In genomic region chr6:74578339-74578738, GRCh38 we compare ENCODE assay signal across 13 cellular contexts.
DNase-seq lines count a peak whose midpoint lies in the region; ATAC-seq and TF ChIP-seq lines count a peak whose summit lies in the region.
"Had no signal": no experiment of that assay in that cellular context is flagged by ENCODE, and none has a peak within 500 bp of the region (broad histone marks: within the 10 kb centered on the region; RNA-seq: fewer than 3 reads in every experiment).

No MANE protein-coding gene starts in this region.

- no peaks in the 10 kb centered on the region for H3K4me1 Mint-ChIP-seq in activated T-helper 2 cell treated with anti-CD3 and anti-CD28 coated beads, Interferon-gamma antibody, Interleukin-2, Interleukin-4, amounts not matched to agents 10 μg/mL and 5 μg/mL and 100 μg/mL, durations not matched to agents 14 hours and 24 hours and 36 hours (ENCODE audit: low read depth)
- H3K4me1 Mint-ChIP-seq in stimulated activated naive CD8-positive, alpha-beta T cell treated with anti-CD3 and anti-CD28 coated beads, Interleukin-15, amount 100 ng/mL, for 72 hours, result no peaks in the 10 kb centered on the region

- peak overlapping the region; percentile 10 for H3K4me2 ChIP-seq in osteoblast (ENCODE audit: insufficient read depth, low read length)

- H3K27me3 ChIP-seq in osteoblast (ENCODE audit: insufficient read depth, low read length), result no peaks in the 10 kb centered on the region

- peaks cover 20% of the 10 kb centered on the region for H3K4me1 ChIP-seq in osteoblast (ENCODE audit: insufficient read depth, low read length)

- no peaks in the 10 kb centered on the region for H3K36me3 ChIP-seq in osteoblast (ENCODE audit: insufficient read depth, low read length)

- H3K9me3 Mint-ChIP-seq in activated T-helper 2 cell treated with anti-CD3 and anti-CD28 coated beads, Interferon-gamma antibody, Interleukin-2, Interleukin-4, amounts not matched to agents 10 μg/mL and 5 μg/mL and 100 μg/mL, durations not matched to agents 14 hours and 24 hours and 36 hours, result no peaks in the 10 kb centered on the region
- no peaks in the 10 kb centered on the region for H3K9me3 Mint-ChIP-seq in stimulated activated naive CD8-positive, alpha-beta T cell treated with anti-CD3 and anti-CD28 coated beads, Interleukin-15, amount 100 ng/mL, for 72 hours

- intact Hi-C loops in activated T-helper 2 cell treated with anti-CD3 and anti-CD28 coated beads, Interferon-gamma antibody, Interleukin-2, Interleukin-4, amounts not matched to agents 10 μg/mL and 5 μg/mL and 100 μg/mL, durations not matched to agents 14 hours and 24 hours and 36 hours (cut with micrococcal nuclease), result no loop called here

- no peak overlapping the region for H3K4me3 ChIP-seq in osteoblast (ENCODE audit: insufficient read depth, low read length)

- no peaks in the 10 kb centered on the region for H3K9me3 ChIP-seq in osteoblast (ENCODE audit: low read depth, low read length)

- no peaks in the 10 kb centered on the region for H4K20me1 ChIP-seq in osteoblast (ENCODE audit: insufficient read depth, low read length)

- H3K36me3 Mint-ChIP-seq in activated T-helper 2 cell treated with anti-CD3 and anti-CD28 coated beads, Interferon-gamma antibody, Interleukin-2, Interleukin-4, amounts not matched to agents 10 μg/mL and 5 μg/mL and 100 μg/mL, durations not matched to agents 14 hours and 24 hours and 36 hours (ENCODE audit: low read depth), result no peaks in the 10 kb centered on the region

- H3K27me3 Mint-ChIP-seq in activated T-helper 2 cell treated with anti-CD3 and anti-CD28 coated beads, Interferon-gamma antibody, Interleukin-2, Interleukin-4, amounts not matched to agents 10 μg/mL and 5 μg/mL and 100 μg/mL, durations not matched to agents 14 hours and 24 hours and 36 hours (ENCODE audit: low read depth), result no peaks in the 10 kb centered on the region
- H3K27me3 Mint-ChIP-seq in stimulated activated naive CD8-positive, alpha-beta T cell treated with anti-CD3 and anti-CD28 coated beads, Interleukin-15, amount 100 ng/mL, for 72 hours, result no peaks in the 10 kb centered on the region

- no peak for TF ChIP-seq CTCF in osteoblast (IDR thresholded peaks at IDR 0.05; ENCODE audit: extremely low read depth, low read depth, low read length)

- ATAC-seq in HG03571 (IDR thresholded peaks at IDR 0.05; ENCODE audit: unreplicated experiment), result peak; percentile 32
- ATAC-seq in stimulated activated naive CD8-positive, alpha-beta T cell treated with anti-CD3 and anti-CD28 coated beads, Interleukin-15, amount 100 ng/mL, for 72 hours, result no peak

- no peak overlapping the region for H3K4me3 Mint-ChIP-seq in activated T-helper 2 cell treated with anti-CD3 and anti-CD28 coated beads, Interferon-gamma antibody, Interleukin-2, Interleukin-4, amounts not matched to agents 10 μg/mL and 5 μg/mL and 100 μg/mL, durations not matched to agents 14 hours and 24 hours and 36 hours (ENCODE audit: low read depth)
- no peak overlapping the region for H3K4me3 Mint-ChIP-seq in stimulated activated naive CD8-positive, alpha-beta T cell treated with anti-CD3 and anti-CD28 coated beads, Interleukin-15, amount 100 ng/mL, for 72 hours

- peak overlapping the region; percentile 42 for H2AFZ ChIP-seq in osteoblast (ENCODE audit: low read length)

- DNase-seq in GM04504 (ENCODE audit: low read depth), result peak; percentile 79
- peak; percentile 3 for DNase-seq in dermis blood vessel endothelial cell
- peak; percentile 32 for DNase-seq in osteoblast (ENCODE audit: insufficient read length, low spot score, missing footprints)
- no peak for DNase-seq in activated T-helper 2 cell treated with anti-CD3 and anti-CD28 coated beads, Interferon-gamma antibody, Interleukin-2, Interleukin-4, amounts not matched to agents 10 μg/mL and 5 μg/mL and 100 μg/mL, durations not matched to agents 14 hours and 24 hours and 36 hours (ENCODE audit: low spot score)
- no peak for DNase-seq in stimulated activated naive CD8-positive, alpha-beta T cell treated with anti-CD3 and anti-CD28 coated beads, Interleukin-15, amount 100 ng/mL, for 72 hours
- DNase-seq in SIG-M5 (lab: John Stamatoyannopoulos, UW), result no peak
- no peak for DNase-seq in HuH-7.5 (ENCODE audit: low spot score)
- DNase-seq: activated CD8-positive, alpha-beta memory T cell treated with anti-CD3 and anti-CD28 coated beads, Interleukin-2, amount 50 U/mL, for 4 hours; DMS153; midbrain; NCI-H1436 treated with DMSO at 0.1 percent for 48 hours had no signal

- H3K27ac ChIP-seq in osteoblast (ENCODE audit: low read depth, low read length), result peak overlapping the region; percentile 79
- H3K27ac ChIP-seq: HL-60 had no signal

- no peak overlapping the region for H3K27ac Mint-ChIP-seq in activated T-helper 2 cell treated with anti-CD3 and anti-CD28 coated beads, Interferon-gamma antibody, Interleukin-2, Interleukin-4, amounts not matched to agents 10 μg/mL and 5 μg/mL and 100 μg/mL, durations not matched to agents 14 hours and 24 hours and 36 hours
- H3K27ac Mint-ChIP-seq in stimulated activated naive CD8-positive, alpha-beta T cell treated with anti-CD3 and anti-CD28 coated beads, Interleukin-15, amount 100 ng/mL, for 72 hours, result no peak overlapping the region

- H3K79me2 ChIP-seq in osteoblast (ENCODE audit: insufficient read depth, low read length), result no peaks in the 10 kb centered on the region

Comparison
In these comparisons a context has a peak if more than half of its experiments do, and no peak if none do; other contexts are left out.
1. DNase-seq: peak in GM04504 (single experiment), dermis blood vessel endothelial cell (single experiment) and osteoblast (single experiment); none in activated T-helper 2 cell treated with anti-CD3 and anti-CD28 coated beads, Interferon-gamma antibody, Interleukin-2, Interleukin-4, amounts not matched to agents 10 μg/mL and 5 μg/mL and 100 μg/mL, durations not matched to agents 14 hours and 24 hours and 36 hours (single experiment), stimulated activated naive CD8-positive, alpha-beta T cell treated with anti-CD3 and anti-CD28 coated beads, Interleukin-15, amount 100 ng/mL, for 72 hours (0 of 2), SIG-M5 (single experiment) and HuH-7.5 (single experiment).